Comparison of ENCODE assay signal across 1 cellular context in the genomic region with DNA sequence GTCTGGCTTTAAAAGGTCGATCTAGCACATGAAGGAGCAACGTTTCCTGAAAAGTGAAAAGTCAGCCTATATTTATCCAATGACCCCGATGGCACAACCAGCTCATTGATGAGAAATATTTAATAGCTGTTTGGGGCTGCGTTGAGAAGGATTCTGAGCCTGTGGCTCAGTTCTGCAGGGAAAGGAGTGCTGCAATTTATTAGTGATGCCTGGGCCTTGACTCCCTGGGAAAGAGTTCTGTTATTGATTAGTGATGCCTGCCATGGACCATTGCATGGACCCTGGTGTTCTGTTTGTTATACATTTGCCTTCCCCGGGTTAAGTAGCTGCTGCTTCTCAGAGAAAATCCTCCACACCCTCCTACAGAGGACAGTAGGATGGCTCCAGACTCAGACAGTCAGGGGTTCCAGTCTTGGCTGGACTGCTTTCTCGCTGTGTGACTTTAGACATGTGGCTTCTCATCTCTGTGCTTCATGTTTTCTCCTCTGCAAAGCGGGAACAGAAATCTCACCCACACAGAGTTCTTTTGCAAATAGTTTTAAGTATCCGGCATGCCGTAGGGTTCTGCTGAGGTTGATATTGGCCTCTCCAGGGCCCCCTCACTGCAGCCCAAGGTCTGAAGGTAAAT.
TF ChIP-seq lines count a peak whose summit lies in the region.

No MANE protein-coding gene starts in this region.

TF ChIP-seq in HepG2, 621 proteins besides CTCF, POLR2A, EP300 and RAD21:
- TF ChIP-seq MED8 (CRISPR knock-in tag; IDR thresholded peaks at IDR 0.05; ENCODE audit: insufficient replicate concordance): no peak
- TF ChIP-seq SRF (IDR thresholded peaks at IDR 0.05; ENCODE audit: low read depth, low read length): peak; percentile 92
- no peak for TF ChIP-seq SAFB2 (CRISPR knock-in tag; IDR thresholded peaks at IDR 0.05; ENCODE audit: borderline replicate concordance, low read depth)
- TF ChIP-seq XRCC5 (optimal IDR thresholded peaks at IDR 0.05; ENCODE audit: low read length): peak; percentile 41
- TF ChIP-seq ARNTL (CRISPR knock-in tag; IDR thresholded peaks at IDR 0.05): no peak
- TF ChIP-seq MIER2 (CRISPR knock-in tag; IDR thresholded peaks at IDR 0.05): no peak
- TF ChIP-seq IRF2 (CRISPR knock-in tag; IDR thresholded peaks at IDR 0.05): 0 out of 2 replicates have a peak, but pooled peaks have one; percentile 19
- 0 out of 2 replicates have a peak, but pooled peaks have one; percentile 3 for TF ChIP-seq SMC3 (IDR thresholded peaks at IDR 0.05; ENCODE audit: low read length)
- TF ChIP-seq SIN3B (IDR thresholded peaks at IDR 0.05; ENCODE audit: low read length): no peak
- peak; percentile 56; the same call in 1 of the 2 replicates for TF ChIP-seq THAP11 (CRISPR knock-in tag; IDR thresholded peaks at IDR 0.05)
- TF ChIP-seq RFX1 (IDR thresholded peaks at IDR 0.05): no peak
- no peak for TF ChIP-seq HNRNPH1 (optimal IDR thresholded peaks at IDR 0.05; ENCODE audit: low read depth, low read length)
- TF ChIP-seq ZNF543 (CRISPR knock-in tag; IDR thresholded peaks at IDR 0.05): no peak
- no peak for TF ChIP-seq TBX2 (CRISPR knock-in tag; IDR thresholded peaks at IDR 0.05; ENCODE audit: borderline replicate concordance)
- 0 out of 2 replicates have a peak, but pooled peaks have one; percentile 16 for TF ChIP-seq SAP130 (CRISPR knock-in tag; IDR thresholded peaks at IDR 0.05; ENCODE audit: low read depth)
- TF ChIP-seq TRIM22 (IDR thresholded peaks at IDR 0.05): no peak
- no peak for TF ChIP-seq GABPB1 (CRISPR knock-in tag; IDR thresholded peaks at IDR 0.05)
- TF ChIP-seq ZFP82 (CRISPR knock-in tag; IDR thresholded peaks at IDR 0.05; ENCODE audit: borderline replicate concordance): no peak
- no peak for TF ChIP-seq TBL1XR1 (IDR thresholded peaks at IDR 0.05; ENCODE audit: borderline replicate concordance, low read length, partially characterized antibody)
- no peak for TF ChIP-seq ZFY (CRISPR knock-in tag; IDR thresholded peaks at IDR 0.05)
- no peak for TF ChIP-seq MAFF (IDR thresholded peaks at IDR 0.05; ENCODE audit: low read depth, low read length)
- TF ChIP-seq ZFP90 (CRISPR knock-in tag; IDR thresholded peaks at IDR 0.05; ENCODE audit: borderline replicate concordance): no peak
- no peak for TF ChIP-seq IRF9 (CRISPR knock-in tag; IDR thresholded peaks at IDR 0.05; ENCODE audit: borderline replicate concordance)
- TF ChIP-seq HIVEP1 (CRISPR knock-in tag; IDR thresholded peaks at IDR 0.05): no peak
- TF ChIP-seq, protein P1, sequence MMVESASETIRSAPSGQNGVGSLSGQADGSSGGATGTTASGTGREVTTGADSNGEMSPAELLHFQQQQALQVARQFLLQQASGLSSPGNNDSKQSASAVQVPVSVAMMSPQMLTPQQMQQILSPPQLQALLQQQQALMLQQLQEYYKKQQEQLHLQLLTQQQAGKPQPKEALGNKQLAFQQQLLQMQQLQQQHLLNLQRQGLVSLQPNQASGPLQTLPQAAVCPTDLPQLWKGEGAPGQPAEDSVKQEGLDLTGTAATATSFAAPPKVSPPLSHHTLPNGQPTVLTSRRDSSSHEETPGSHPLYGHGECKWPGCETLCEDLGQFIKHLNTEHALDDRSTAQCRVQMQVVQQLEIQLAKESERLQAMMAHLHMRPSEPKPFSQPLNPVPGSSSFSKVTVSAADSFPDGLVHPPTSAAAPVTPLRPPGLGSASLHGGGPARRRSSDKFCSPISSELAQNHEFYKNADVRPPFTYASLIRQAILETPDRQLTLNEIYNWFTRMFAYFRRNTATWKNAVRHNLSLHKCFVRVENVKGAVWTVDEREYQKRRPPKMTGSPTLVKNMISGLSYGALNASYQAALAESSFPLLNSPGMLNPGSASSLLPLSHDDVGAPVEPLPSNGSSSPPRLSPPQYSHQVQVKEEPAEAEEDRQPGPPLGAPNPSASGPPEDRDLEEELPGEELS (CRISPR knock-in tag; IDR thresholded peaks at IDR 0.05): no peak
- TF ChIP-seq ZNF556 (CRISPR knock-in tag; IDR thresholded peaks at IDR 0.05; ENCODE audit: borderline replicate concordance): no peak
- no peak for TF ChIP-seq EHMT2 (IDR thresholded peaks at IDR 0.05; ENCODE audit: borderline replicate concordance, low read depth, low read length)
- no peak for TF ChIP-seq ZBTB38 (CRISPR knock-in tag; IDR thresholded peaks at IDR 0.05)
- no peak for TF ChIP-seq HBP1 (CRISPR knock-in tag; IDR thresholded peaks at IDR 0.05; ENCODE audit: low read depth)
- TF ChIP-seq KDM3A (CRISPR knock-in tag; IDR thresholded peaks at IDR 0.05; ENCODE audit: low read depth): no peak
- TF ChIP-seq ZNF18 (CRISPR knock-in tag; IDR thresholded peaks at IDR 0.05; ENCODE audit: insufficient replicate concordance): no peak
- TF ChIP-seq ZNF768 (CRISPR knock-in tag; IDR thresholded peaks at IDR 0.05): peak; percentile 80
- no peak for TF ChIP-seq ZNF136 (CRISPR knock-in tag; IDR thresholded peaks at IDR 0.05; ENCODE audit: low read depth)
- 0 out of 2 replicates have a peak, but pooled peaks have one; percentile 31 for TF ChIP-seq ZSCAN29 (CRISPR knock-in tag; conservative IDR thresholded peaks at IDR 0.05)
- TF ChIP-seq ZNF253 (CRISPR knock-in tag; IDR thresholded peaks at IDR 0.05; ENCODE audit: borderline replicate concordance): no peak
- TF ChIP-seq LCORL (IDR thresholded peaks at IDR 0.05): no peak
- no peak for TF ChIP-seq LCORL (CRISPR knock-in tag; IDR thresholded peaks at IDR 0.05)
- no peak for TF ChIP-seq ZNF83 (CRISPR knock-in tag; IDR thresholded peaks at IDR 0.05; ENCODE audit: borderline replicate concordance)
- TF ChIP-seq ZMYM3 (CRISPR knock-in tag; IDR thresholded peaks at IDR 0.05): peak; percentile 41; the same call in 1 of the 2 replicates
- TF ChIP-seq MBNL3 (CRISPR knock-in tag; conservative IDR thresholded peaks at IDR 0.05): no peak
- TF ChIP-seq ATF4 (CRISPR knock-in tag; IDR thresholded peaks at IDR 0.05): no peak
- no peak for TF ChIP-seq ATRX (CRISPR knock-in tag; IDR thresholded peaks at IDR 0.05; ENCODE audit: borderline replicate concordance)
- TF ChIP-seq ZNF552 (CRISPR knock-in tag; IDR thresholded peaks at IDR 0.05; ENCODE audit: borderline replicate concordance): no peak
